In genomic region chr1:153543738-153544135, GRCh38 we compare ENCODE assay signal across 10 cellular contexts. TPM values are rescaled to one million over a fixed set of nuclear protein-coding genes. Genes with fewer than 3 reads are reported as not detected.
DNase-seq lines count a peak whose midpoint lies in the region; ATAC-seq and TF ChIP-seq lines count a peak whose summit lies in the region.
"Had no signal": no experiment of that assay in that cellular context is flagged by ENCODE, and none has a peak within 500 bp of the region (broad histone marks: within the 10 kb centered on the region; RNA-seq: fewer than 3 reads in every experiment).

No MANE protein-coding gene starts in this region.

- H3K9me3 Mint-ChIP-seq in activated T-cell treated with anti-CD3 and anti-CD28 coated beads, Interleukin-2, amount 50 U/mL, for 4 hours = no peaks in the 10 kb centered on the region
- no peaks in the 10 kb centered on the region for H3K9me3 Mint-ChIP-seq in activated naive CD8-positive, alpha-beta T cell treated with anti-CD3 and anti-CD28 coated beads, Interleukin-2, amount 50 U/mL, for 24 hours

- ATAC-seq in activated T-cell treated with anti-CD3 and anti-CD28 coated beads, Interleukin-2, amount 50 U/mL, for 4 hours = no peak
- no peak for ATAC-seq in activated naive CD8-positive, alpha-beta T cell treated with anti-CD3 and anti-CD28 coated beads, Interleukin-2, amount 50 U/mL, for 24 hours
- ATAC-seq in HG02610 (IDR thresholded peaks at IDR 0.05; ENCODE audit: unreplicated experiment) = no peak

- WGBS in tibial nerve, 2 donors = 78 to 89% methylated on average over 4 of the region's 4 CpGs

- H3K4me3 Mint-ChIP-seq in activated T-cell treated with anti-CD3 and anti-CD28 coated beads, Interleukin-2, amount 50 U/mL, for 4 hours = peak overlapping the region; percentile 80
- peak overlapping the region; percentile 86 for H3K4me3 Mint-ChIP-seq in activated naive CD8-positive, alpha-beta T cell treated with anti-CD3 and anti-CD28 coated beads, Interleukin-2, amount 50 U/mL, for 24 hours

- H3K4me1 ChIP-seq in muscle layer of duodenum (ENCODE audit: control insufficient read depth in 1 of 2, insufficient read depth in 2 of 2, low read length in 2 of 2) = peaks cover 38 to 64% of the 10 kb centered on the region in 2 donors
- H3K4me1 ChIP-seq in tibial nerve = peaks cover 0 to 88% (median 59%) of the 10 kb centered on the region in 4 donors

- no peaks in the 10 kb centered on the region for H3K27me3 ChIP-seq in muscle layer of duodenum (ENCODE audit: low read depth, low read length)
- H3K27me3 ChIP-seq in tibial nerve = no peaks in the 10 kb centered on the region

- DNase-seq in activated T-cell treated with anti-CD3 and anti-CD28 coated beads, Interleukin-2, amount 50 U/mL, for 4 hours = no peak
- no peak for DNase-seq in activated T-cell treated with anti-CD3 and anti-CD28 coated beads, Interleukin-2, amount 50 U/mL, for 48 hours
- DNase-seq in activated naive CD8-positive, alpha-beta T cell treated with anti-CD3 and anti-CD28 coated beads, Interleukin-2, amount 50 U/mL, for 24 hours = no peak
- DNase-seq in tibial nerve (ENCODE audit: low spot score in 2 of 2) (no peak), D341Med (ENCODE audit: low spot score) (no peak), SW480 (ENCODE audit: low spot score) (no peak)
- DNase-seq: anterior cingulate cortex, NCI-H1092 had no signal

- TF ChIP-seq POLR2A in tibial nerve (IDR thresholded peaks at IDR 0.05) = no peak

- no peaks in the 10 kb centered on the region for H3K27me3 Mint-ChIP-seq in activated T-cell treated with anti-CD3 and anti-CD28 coated beads, Interleukin-2, amount 50 U/mL, for 4 hours (ENCODE audit: low read depth)
- H3K27me3 Mint-ChIP-seq in activated naive CD8-positive, alpha-beta T cell treated with anti-CD3 and anti-CD28 coated beads, Interleukin-2, amount 50 U/mL, for 24 hours = no peaks in the 10 kb centered on the region

- H3K36me3 ChIP-seq in muscle layer of duodenum (ENCODE audit: control insufficient read depth in 1 of 2, insufficient read depth in 2 of 2, low read length in 2 of 2) = no peaks in the 10 kb centered on the region
- no peaks in the 10 kb centered on the region for H3K36me3 ChIP-seq in tibial nerve

- peak overlapping the region; percentile 95 for H3K27ac Mint-ChIP-seq in activated naive CD8-positive, alpha-beta T cell treated with anti-CD3 and anti-CD28 coated beads, Interleukin-2, amount 50 U/mL, for 24 hours

- TF ChIP-seq EP300 in tibial nerve (IDR thresholded peaks at IDR 0.05) = no peak

- peaks cover 78% of the 10 kb centered on the region for H3K4me1 Mint-ChIP-seq in activated T-cell treated with anti-CD3 and anti-CD28 coated beads, Interleukin-2, amount 50 U/mL, for 4 hours (ENCODE audit: low read depth)
- H3K4me1 Mint-ChIP-seq in activated naive CD8-positive, alpha-beta T cell treated with anti-CD3 and anti-CD28 coated beads, Interleukin-2, amount 50 U/mL, for 24 hours = peaks cover 80% of the 10 kb centered on the region

- H3K9me3 ChIP-seq in muscle layer of duodenum (ENCODE audit: control insufficient read depth in 1 of 2, low read length in 2 of 2) = no peaks in the 10 kb centered on the region
- H3K9me3 ChIP-seq in tibial nerve = no peaks in the 10 kb centered on the region

- TF ChIP-seq CTCF in tibial nerve (IDR thresholded peaks at IDR 0.05) = no peak

- peaks cover 9% of the 10 kb centered on the region for H3K36me3 Mint-ChIP-seq in activated T-cell treated with anti-CD3 and anti-CD28 coated beads, Interleukin-2, amount 50 U/mL, for 4 hours (ENCODE audit: insufficient read depth)
- peaks cover 12% of the 10 kb centered on the region for H3K36me3 Mint-ChIP-seq in activated naive CD8-positive, alpha-beta T cell treated with anti-CD3 and anti-CD28 coated beads, Interleukin-2, amount 50 U/mL, for 24 hours (ENCODE audit: low read depth)

- H3K27ac ChIP-seq in muscle layer of duodenum (ENCODE audit: low read length) (peak overlapping the region; percentile 10), tibial nerve (peak overlapping the region; percentile 63 to 97 (median 82))

- H3K4me3 ChIP-seq in muscle layer of duodenum (ENCODE audit: low read depth in 1 of 2, low read length in 2 of 2) = peak overlapping the region; percentile 62 to 82
- H3K4me3 ChIP-seq in tibial nerve = peak overlapping the region in 3 of 4 donors; percentile 21 to 47 (median 34)

RNA-seq across cellular contexts. Expression of gene S100A4, which starts 1.9 kb away (rescaled TPM):
- 10 to 100 TPM; 19.6 to 40.3 (median 21.7) TPM for total RNA-seq in activated T-cell treated with anti-CD3 and anti-CD28 coated beads, Interleukin-2, amount 50 U/mL, for 4 hours
- total RNA-seq in tibial nerve = 100 to 1,000 TPM; 398 to 439 (median 420) TPM

RNA-seq across cellular contexts. Expression of gene S100A5, which starts 3.0 kb away (rescaled TPM):
- 1 to 10 TPM in 1 of 3 donors, under 1 TPM in 2; 0.74 to 2.5 (median 0.95) TPM for total RNA-seq in activated T-cell treated with anti-CD3 and anti-CD28 coated beads, Interleukin-2, amount 50 U/mL, for 4 hours
- total RNA-seq in tibial nerve = not detected

RNA-seq across cellular contexts. Expression of gene S100A3, which starts 5.3 kb away (rescaled TPM):
- total RNA-seq in activated T-cell treated with anti-CD3 and anti-CD28 coated beads, Interleukin-2, amount 50 U/mL, for 4 hours = not detected
- 1 to 10 TPM in 2 of 4 donors, not detected in 2; 1.1 to 2.7 TPM for total RNA-seq in tibial nerve

RNA-seq across cellular contexts. Expression of gene S100A6, which starts 7.9 kb away (rescaled TPM):
- total RNA-seq in activated T-cell treated with anti-CD3 and anti-CD28 coated beads, Interleukin-2, amount 50 U/mL, for 4 hours = 100 to 1,000 TPM; 133 to 188 (median 134) TPM
- 1,000 to 10,000 TPM in 2 of 4 donors, 100 to 1,000 TPM in 2; 651 to 1,173 (median 946) TPM for total RNA-seq in tibial nerve

RNA-seq across cellular contexts. Expression of gene S100A2, which starts 21.9 kb away (rescaled TPM):
- total RNA-seq in activated T-cell treated with anti-CD3 and anti-CD28 coated beads, Interleukin-2, amount 50 U/mL, for 4 hours = 1 to 10 TPM in 1 of 3 donors, under 1 TPM in 2; 0.40 to 1.2 (median 0.76) TPM
- 10 to 100 TPM in 1 of 4 donors, 1 to 10 TPM in 2, not detected in 1; 2.3 to 12.6 (median 4.2) TPM for total RNA-seq in tibial nerve

Comparison
In these comparisons a context has a peak if more than half of its experiments do, and no peak if none do; other contexts are left out.
1. RNA of gene S100A4, which starts 1.9 kb away (total RNA-seq): 398 to 439 TPM in tibial nerve; 19.6 to 40.3 TPM in activated T-cell treated with anti-CD3 and anti-CD28 coated beads, Interleukin-2, amount 50 U/mL, for 4 hours; every median in the first group is over 4 times any median in the second.